ENCODE assay signal across 25 cellular contexts in the genomic region with DNA sequence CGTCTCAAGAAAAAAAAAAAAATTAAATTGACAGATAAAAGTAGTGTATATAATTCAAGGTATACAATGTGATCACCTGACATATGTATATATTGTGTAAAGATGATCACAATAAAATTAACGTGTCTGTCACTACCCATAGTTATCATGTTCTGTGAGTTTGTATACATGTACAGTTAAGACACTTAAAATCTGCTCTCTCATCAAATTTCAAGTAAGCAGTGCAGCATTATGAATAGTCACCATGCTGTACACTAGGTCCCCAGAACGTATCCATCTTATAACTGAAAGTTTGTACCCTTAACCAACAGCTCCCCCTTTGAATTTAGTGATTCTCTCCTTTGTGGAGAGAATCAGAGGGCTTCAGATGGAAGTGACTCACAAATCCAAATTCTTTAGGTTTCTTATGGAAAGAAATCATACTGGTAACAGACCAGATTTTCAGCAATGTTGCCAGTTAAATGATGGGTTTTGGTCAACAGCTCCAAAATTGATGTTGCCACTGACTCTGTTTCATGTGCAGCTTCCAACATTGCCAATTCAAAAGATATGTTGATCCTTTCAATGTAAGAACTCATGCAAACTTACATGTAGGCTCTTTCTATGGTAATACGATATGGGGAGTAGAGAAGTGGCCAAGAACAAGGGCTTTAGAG.
DNase-seq lines count a peak whose midpoint lies in the region; ATAC-seq and TF ChIP-seq lines count a peak whose summit lies in the region.
"Had no signal": no experiment of that assay in that cellular context is flagged by ENCODE, and none has a peak within 500 bp of the region (broad histone marks: within the 10 kb centered on the region; RNA-seq: fewer than 3 reads in every experiment).

No MANE protein-coding gene starts in this region.

- WGBS in right cardiac atrium: 92% methylated on average over 4 of the region's 4 CpGs

- ATAC-seq in HG03103 (IDR thresholded peaks at IDR 0.05; ENCODE audit: low read depth, unreplicated experiment) (peak; percentile 29), right cardiac atrium (no peak)
- ATAC-seq: heart left ventricle had no signal

- peaks cover 0 to 41% (median 0%) of the 10 kb centered on the region in 11 experiments; a peak in 6 of 22 replicates for H3K27me3 ChIP-seq in BLaER1 treated with 17β-estradiol and CSF1 and Interleukin-3, amounts not matched to agents 10 nM and 100 nM
- H3K27me3 ChIP-seq in brain microvascular endothelial cell (replicated peaks): no peaks in the 10 kb centered on the region
- H3K27me3 ChIP-seq in right cardiac atrium (ENCODE audit: control insufficient read depth, insufficient read depth): no peaks in the 10 kb centered on the region
- peaks cover 0 to 2% (median 0%) of the 10 kb centered on the region in 45 donors for H3K27me3 ChIP-seq in dorsolateral prefrontal cortex
- H3K27me3 ChIP-seq: heart left ventricle, tibial nerve had no signal

- no peak overlapping the region; a peak in 1 of 20 replicates for H3K4me3 ChIP-seq in BLaER1 treated with 17β-estradiol and CSF1 and Interleukin-3, amounts not matched to agents 10 nM and 100 nM
- H3K4me3 ChIP-seq in brain microvascular endothelial cell (ENCODE audit: low read depth, low read length) (no peak overlapping the region), right cardiac atrium (ENCODE audit: low read length) (no peak overlapping the region), dorsolateral prefrontal cortex (no peak overlapping the region)
- H3K4me3 ChIP-seq: GM12878, heart left ventricle, left ventricle myocardium inferior, tibial nerve had no signal

- H3K27me3 Mint-ChIP-seq in osteocyte (ENCODE audit: unreplicated experiment): no peaks in the 10 kb centered on the region
- H3K27me3 Mint-ChIP-seq: CD4-positive, alpha-beta T cell had no signal

- peaks cover 0 to 16% (median 5%) of the 10 kb centered on the region in 11 experiments; a peak in 6 of 22 replicates for H3K9me3 ChIP-seq in BLaER1 treated with 17β-estradiol and CSF1 and Interleukin-3, amounts not matched to agents 10 nM and 100 nM (replicated peaks in 1 of 11)
- H3K9me3 ChIP-seq in right cardiac atrium (ENCODE audit: control insufficient read depth, low read length): no peaks in the 10 kb centered on the region

- peaks cover 0 to 44% (median 0%) of the 10 kb centered on the region in 11 experiments; a peak in 7 of 22 replicates for H4K20me1 ChIP-seq in BLaER1 treated with 17β-estradiol and CSF1 and Interleukin-3, amounts not matched to agents 10 nM and 100 nM

- peak overlapping the region; percentile 2 to 82 (median 70); a peak in 21 of 22 replicates for H3K4me2 ChIP-seq in BLaER1 treated with 17β-estradiol and CSF1 and Interleukin-3, amounts not matched to agents 10 nM and 100 nM

- in situ Hi-C loops in brain microvascular endothelial cell (cut with HindIII; ENCODE audit: low pct_ligation_motif_present, low sequenced_read_pairs): no loop called here

- intact Hi-C loops in right cardiac atrium (cut with DNase I): no loop called here
- intact Hi-C loops in dorsolateral prefrontal cortex (cut with DNase I): no loop called here

- TF ChIP-seq CTCF in brain microvascular endothelial cell (IDR thresholded peaks at IDR 0.05; ENCODE audit: low read depth, low read length, missing control alignments) (no peak), osteocyte (IDR thresholded peaks at IDR 0.05) (no peak), dorsolateral prefrontal cortex (IDR thresholded peaks at IDR 0.05 in 54 of 56, conservative IDR thresholded peaks at IDR 0.05 in 2 of 56; ENCODE audit: low read depth in 1 of 56, partially characterized antibody in 56 of 56) (no peak)

- no peak overlapping the region for H3K9ac ChIP-seq in BLaER1 treated with 17β-estradiol and CSF1 and Interleukin-3, amounts not matched to agents 10 nM and 100 nM

- no peak overlapping the region for H3K4me3 Mint-ChIP-seq in osteocyte (ENCODE audit: unreplicated experiment)
- H3K4me3 Mint-ChIP-seq: activated naive CD8-positive, alpha-beta T cell treated with anti-CD3 and anti-CD28 coated beads for 36 hours; activated T-cell treated with anti-CD3 and anti-CD28 coated beads, Interleukin-2, amount 50 U/mL, for 24 hours; mesothelial cell of epicardium had no signal

- peak overlapping the region in 6 of 11 experiments; percentile 2 to 42 (median 14); a peak in 6 of 22 replicates for H3K27ac ChIP-seq in BLaER1 treated with 17β-estradiol and CSF1 and Interleukin-3, amounts not matched to agents 10 nM and 100 nM
- H3K27ac ChIP-seq in brain microvascular endothelial cell: peak overlapping the region; percentile 29
- no peak overlapping the region for H3K27ac ChIP-seq in right cardiac atrium (ENCODE audit: low read length)
- no peak overlapping the region for H3K27ac ChIP-seq in dorsolateral prefrontal cortex
- H3K27ac ChIP-seq: heart left ventricle, left ventricle myocardium inferior, tibial nerve had no signal

- DNase-seq in brain microvascular endothelial cell (no peak), osteocyte (ENCODE audit: extremely low spot score, unreplicated experiment) (no peak), inferior parietal cortex (ENCODE audit: extremely low spot score) (no peak), right cardiac atrium (no peak), dorsolateral prefrontal cortex (no peak)
- DNase-seq: activated CD4-positive, alpha-beta T cell treated with anti-CD3 and anti-CD28 coated beads, Interleukin-2, amount 50 U/mL, for 1 hour; activated gamma-delta T cell; activated naive CD8-positive, alpha-beta T cell treated with anti-CD3 and anti-CD28 coated beads for 36 hours; activated T-cell treated with anti-CD3 and anti-CD28 coated beads, Interleukin-2, amount 50 U/mL, for 24 hours; anterior cingulate cortex; CD4-positive, alpha-beta T cell; effector CD8-positive, alpha-beta T cell; foreskin melanocyte; heart left ventricle; left ventricle myocardium inferior; NCI-H1436; NCI-H2081 treated with DMSO at 0.1 percent for 48 hours; NCI-H345; SHP77 treated with DMSO at 0.1 percent for 48 hours; stimulated activated CD4-positive, alpha-beta T cell treated with anti-CD3 and anti-CD28 coated beads, Interleukin-4, amount 100 ng/mL, for 24 hours had no signal

- H3K36me3 Mint-ChIP-seq in osteocyte (ENCODE audit: unreplicated experiment): peaks cover 27% of the 10 kb centered on the region
- H3K36me3 Mint-ChIP-seq: activated naive CD8-positive, alpha-beta T cell treated with anti-CD3 and anti-CD28 coated beads for 36 hours had no signal

- peaks cover 0 to 10% (median 0%) of the 10 kb centered on the region in 11 experiments; a peak in 3 of 22 replicates for H3K36me3 ChIP-seq in BLaER1 treated with 17β-estradiol and CSF1 and Interleukin-3, amounts not matched to agents 10 nM and 100 nM
- no peaks in the 10 kb centered on the region for H3K36me3 ChIP-seq in brain microvascular endothelial cell (replicated peaks)
- H3K36me3 ChIP-seq: heart left ventricle, left ventricle myocardium inferior, tibial nerve had no signal

- H3K4me1 ChIP-seq in BLaER1 treated with 17β-estradiol and CSF1 and Interleukin-3, amounts not matched to agents 10 nM and 100 nM: peaks cover 23 to 75% (median 64%) of the 10 kb centered on the region in 10 experiments
- H3K4me1 ChIP-seq in right cardiac atrium (ENCODE audit: control insufficient read depth, insufficient read depth, low read length): peaks cover 11% of the 10 kb centered on the region

- peaks cover 77% of the 10 kb centered on the region for H3K4me1 Mint-ChIP-seq in osteocyte (ENCODE audit: unreplicated experiment)

- peaks cover 8% of the 10 kb centered on the region for H3K9me3 Mint-ChIP-seq in osteocyte (ENCODE audit: unreplicated experiment)
- H3K9me3 Mint-ChIP-seq: activated naive CD8-positive, alpha-beta T cell treated with anti-CD3 and anti-CD28 coated beads for 36 hours; activated T-cell treated with anti-CD3 and anti-CD28 coated beads, Interleukin-2, amount 50 U/mL, for 24 hours; CD4-positive, alpha-beta T cell had no signal

- H3K27ac Mint-ChIP-seq in osteocyte (ENCODE audit: unreplicated experiment): peak overlapping the region; percentile 70
- H3K27ac Mint-ChIP-seq: activated naive CD8-positive, alpha-beta T cell treated with anti-CD3 and anti-CD28 coated beads for 36 hours; activated T-cell treated with anti-CD3 and anti-CD28 coated beads, Interleukin-2, amount 50 U/mL, for 24 hours; mesothelial cell of epicardium had no signal

Comparison
In these comparisons a context has a peak if more than half of its experiments do, and no peak if none do; other contexts are left out.
1. H3K27ac ChIP-seq: peak in BLaER1 treated with 17β-estradiol and CSF1 and Interleukin-3, amounts not matched to agents 10 nM and 100 nM (6 of 11) and brain microvascular endothelial cell (single experiment); none in right cardiac atrium (single experiment) and dorsolateral prefrontal cortex (0 of 59).